ENCODE assay signal across 8 cellular contexts in the genomic region with DNA sequence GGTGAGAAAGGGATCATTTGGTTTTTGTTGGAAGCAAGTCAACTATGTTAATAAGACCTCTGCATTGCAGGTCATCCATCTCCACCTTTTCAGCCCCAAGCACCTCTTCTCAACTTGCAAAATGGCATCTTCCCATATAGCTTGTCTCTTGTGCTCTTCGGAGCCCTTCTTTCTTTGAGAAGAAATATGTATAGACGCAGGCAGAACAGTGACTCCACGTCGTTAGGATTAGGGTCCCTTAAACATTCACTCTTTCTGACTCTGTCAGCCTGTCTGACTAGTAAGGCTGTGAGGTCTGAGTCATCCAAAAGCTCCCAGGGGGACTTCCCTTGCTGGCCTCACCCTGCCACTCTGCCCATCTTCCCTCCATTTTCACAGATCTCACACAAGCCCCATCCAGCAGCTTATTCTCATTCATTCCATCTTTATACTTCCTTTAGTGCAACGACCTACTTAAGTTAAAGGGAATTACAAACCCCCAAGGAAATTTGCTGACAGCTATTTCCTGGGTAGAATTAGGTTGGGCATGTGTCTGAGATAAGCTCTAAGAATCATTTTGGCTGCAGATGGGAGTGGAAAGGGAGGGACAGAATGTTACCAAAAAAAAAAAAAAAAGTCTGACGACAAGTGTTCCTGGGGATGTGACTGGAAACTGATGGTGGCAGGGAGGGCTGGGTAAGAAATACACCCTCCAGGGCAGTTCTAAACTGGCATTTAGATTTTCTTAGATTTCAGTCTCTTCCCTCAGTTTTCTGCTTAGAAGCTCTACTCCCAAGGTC. TPM values are rescaled to one million over a fixed set of nuclear protein-coding genes. Genes with fewer than 3 reads are reported as not detected.
DNase-seq lines count a peak whose midpoint lies in the region; ATAC-seq, FAIRE-seq and TF ChIP-seq lines count a peak whose summit lies in the region.
"Had no signal": no experiment of that assay in that cellular context is flagged by ENCODE, and none has a peak within 500 bp of the region (broad histone marks: within the 10 kb centered on the region; RNA-seq: fewer than 3 reads in every experiment).

No MANE protein-coding gene starts in this region.

- no peak overlapping the region for H2AFZ ChIP-seq in osteoblast (ENCODE audit: low read length)

- peak overlapping the region; percentile 9 for H3K4me2 ChIP-seq in osteoblast (ENCODE audit: insufficient read depth, low read length)

- H4K20me1 ChIP-seq in osteoblast (ENCODE audit: insufficient read depth, low read length) = no peaks in the 10 kb centered on the region

- no peaks in the 10 kb centered on the region for H3K27me3 ChIP-seq in osteoblast (ENCODE audit: insufficient read depth, low read length)

- H3K27ac Mint-ChIP-seq in activated CD4-positive, alpha-beta memory T cell treated with anti-CD3 and anti-CD28 coated beads for 36 hours = peak overlapping the region; percentile 47

- H3K36me3 Mint-ChIP-seq in activated CD4-positive, alpha-beta memory T cell treated with anti-CD3 and anti-CD28 coated beads for 36 hours = no peaks in the 10 kb centered on the region

- H3K27ac ChIP-seq in osteoblast (ENCODE audit: low read depth, low read length) = no peak overlapping the region

- peaks cover 8% of the 10 kb centered on the region for H3K27me3 Mint-ChIP-seq in activated CD4-positive, alpha-beta memory T cell treated with anti-CD3 and anti-CD28 coated beads for 36 hours

- no peak overlapping the region for H3K4me3 ChIP-seq in osteoblast (ENCODE audit: insufficient read depth, low read length)

- TF ChIP-seq CTCF in osteoblast (IDR thresholded peaks at IDR 0.05; ENCODE audit: extremely low read depth, low read depth, low read length) = no peak

- H3K4me3 Mint-ChIP-seq in activated CD4-positive, alpha-beta memory T cell treated with anti-CD3 and anti-CD28 coated beads for 36 hours = no peak overlapping the region

- peaks cover 13% of the 10 kb centered on the region for H3K4me1 ChIP-seq in osteoblast (ENCODE audit: insufficient read depth, low read length)

- no peaks in the 10 kb centered on the region for H3K79me2 ChIP-seq in osteoblast (ENCODE audit: insufficient read depth, low read length)

- ATAC-seq in GM19395 (IDR thresholded peaks at IDR 0.05; ENCODE audit: unreplicated experiment) = peak; percentile 86
- peak; percentile 82 for ATAC-seq in HG03103 (IDR thresholded peaks at IDR 0.05; ENCODE audit: low read depth, unreplicated experiment)
- ATAC-seq: Panc1 had no signal

- CTCF ChIA-PET in activated CD4-positive, alpha-beta memory T cell treated with anti-CD3 and anti-CD28 coated beads for 36 hours (lab: Charles Lee) = interaction anchor here (1.1 to 2.1 kb wide), 3 partner anchors 22 to 43 kb away, joined by 4 to 7 read pairs (median 4); no protein-coding TSS in a partner anchor

- H3K9me3 ChIP-seq in osteoblast (ENCODE audit: low read depth, low read length) = no peaks in the 10 kb centered on the region

- POLR2A ChIA-PET in activated CD4-positive, alpha-beta memory T cell treated with anti-CD3 and anti-CD28 coated beads for 36 hours (lab: Charles Lee) = interaction anchor here (1.8 kb wide), 1 partner anchor 38 kb away, joined by 8 read pairs; the partner anchor contains the start of gene MEX3C

- H3K4me1 Mint-ChIP-seq in activated CD4-positive, alpha-beta memory T cell treated with anti-CD3 and anti-CD28 coated beads for 36 hours (ENCODE audit: low read depth) = peaks cover 22% of the 10 kb centered on the region

- peak; percentile 69 for DNase-seq in activated CD4-positive, alpha-beta memory T cell treated with anti-CD3 and anti-CD28 coated beads for 36 hours
- DNase-seq in osteoblast (ENCODE audit: insufficient read length, low spot score, missing footprints) (no peak), HTR-8/SVneo (ENCODE audit: insufficient read length, low spot score) (no peak), anterior cingulate cortex (lab: John Stamatoyannopoulos, UW) (no peak), NCI-H2196 treated with DMSO at 0.1 percent for 48 hours (lab: John Stamatoyannopoulos, UW; ENCODE audit: unreplicated experiment) (no peak)

- no peaks in the 10 kb centered on the region for H3K36me3 ChIP-seq in osteoblast (ENCODE audit: insufficient read depth, low read length)

- no peak for FAIRE-seq in HTR-8/SVneo (lab: Jason Lieb, UNC)

- intact Hi-C loops in activated CD4-positive, alpha-beta memory T cell treated with anti-CD3 and anti-CD28 coated beads for 36 hours (cut with micrococcal nuclease) = loop anchor here (1.0 to 2.0 kb wide), 4 partner anchors 24 to 83 kb away; partner anchors contain the start of gene MEX3C

- H3K9me3 Mint-ChIP-seq in activated CD4-positive, alpha-beta memory T cell treated with anti-CD3 and anti-CD28 coated beads for 36 hours = no peaks in the 10 kb centered on the region

RNA-seq across cellular contexts. Expression of gene MEX3C, which starts 37.7 kb away (rescaled TPM):
- total RNA-seq in activated CD4-positive, alpha-beta memory T cell treated with anti-CD3 and anti-CD28 coated beads for 36 hours = 10 to 100 TPM; 56.6 to 61.5 TPM
- 36.5 and 41.6 TPM in 2 replicates for total RNA-seq in osteoblast
